1 cellular context compared by ENCODE assay signal in genomic region chr1:178057131-178057765, GRCh38.
TF ChIP-seq lines count a peak whose summit lies in the region.

No MANE protein-coding gene starts in this region.

TF ChIP-seq in H1, 55 proteins besides CTCF, POLR2A, EP300 and RAD21:
- TF ChIP-seq TCF12 (IDR thresholded peaks at IDR 0.05; ENCODE audit: low read depth, low read length) (no peak), E2F6 (IDR thresholded peaks at IDR 0.05) (0 out of 2 replicates have a peak, but pooled peaks have one; percentile 50), YY1 (IDR thresholded peaks at IDR 0.05; ENCODE audit: low read depth, low read length) (peak; percentile 79)
